8 cellular contexts compared by ENCODE assay signal in genomic region chr1:154607084-154607747, GRCh38. TPM values are rescaled to one million over a fixed set of nuclear protein-coding genes. Genes with fewer than 3 reads are reported as not detected.
DNase-seq lines count a peak whose midpoint lies in the region; ATAC-seq and TF ChIP-seq lines count a peak whose summit lies in the region.

No MANE protein-coding gene starts in this region.

- H3K4me3 Mint-ChIP-seq in dendritic cell treated with granulocyte-macrophage colony-stimulating factor and Interleukin-4, amounts not matched to agents 40 ng/mL and 50 ng/mL, for 4 days, result peak overlapping the region; percentile 95

- WGBS in tibial nerve, 2 donors, result 2 to 3% methylated on average over 15 of the region's 15 CpGs

- TF ChIP-seq CTCF in RWPE1 (conservative IDR thresholded peaks at IDR 0.05; ENCODE audit: low read depth) (no peak), tibial nerve (IDR thresholded peaks at IDR 0.05) (no peak)

- H3K9me3 Mint-ChIP-seq in dendritic cell treated with granulocyte-macrophage colony-stimulating factor and Interleukin-4, amounts not matched to agents 40 ng/mL and 50 ng/mL, for 4 days, result no peaks in the 10 kb centered on the region

- intact Hi-C loops in dendritic cell treated with granulocyte-macrophage colony-stimulating factor and Interleukin-4, amounts not matched to agents 40 ng/mL and 50 ng/mL, for 4 days (cut with micrococcal nuclease), result no loop called here

- no peak for TF ChIP-seq EP300 in tibial nerve (IDR thresholded peaks at IDR 0.05)

- H3K27ac ChIP-seq in RWPE1 (peak overlapping the region; percentile 92), tibial nerve (peak overlapping the region; percentile 90 to 99 (median 98))

- DNase-seq in ELF-1 (ENCODE audit: low read depth, low spot score) (peak; percentile 14), RWPE1 (ENCODE audit: low spot score) (no peak), medulla oblongata (ENCODE audit: extremely low spot score) (peak; percentile 65), tibial nerve (ENCODE audit: low spot score in 2 of 2) (peak in 1 of 2 donors; percentile 23), mesenteric fat pad (ENCODE audit: low spot score) (no peak)
- DNase-seq in stimulated activated CD4-positive, alpha-beta T cell treated with anti-CD3 and anti-CD28 coated beads, Interleukin-2, amount 100 ng/mL, for 24 hours, result no peak

- H3K27ac Mint-ChIP-seq in dendritic cell treated with granulocyte-macrophage colony-stimulating factor and Interleukin-4, amounts not matched to agents 40 ng/mL and 50 ng/mL, for 4 days, result peak overlapping the region; percentile 97

- H3K9me3 ChIP-seq in tibial nerve, result no peaks in the 10 kb centered on the region

- POLR2A ChIA-PET in RWPE1 (lab: Yijun Ruan, JAX; ENCODE audit: low non-redundant PET), result interaction anchor here (0.6 to 0.7 kb wide), 2 partner anchors 51 to 107 kb away, joined by 3 to 4 read pairs; no protein-coding TSS in a partner anchor

- CTCF ChIA-PET in RWPE1 (lab: Yijun Ruan, JAX), result interaction anchor here (0.6 kb wide), 1 partner anchor 465 kb away, joined by 4 read pairs; no protein-coding TSS in a partner anchor

- H3K4me3 ChIP-seq in tibial nerve, result peak overlapping the region; percentile 68 to 100 (median 78)

- no peak for TF ChIP-seq POLR2A in tibial nerve (IDR thresholded peaks at IDR 0.05)

- H3K36me3 ChIP-seq in tibial nerve, result peaks cover 0 to 1% (median 0%) of the 10 kb centered on the region in 3 donors

- H3K27me3 Mint-ChIP-seq in dendritic cell treated with granulocyte-macrophage colony-stimulating factor and Interleukin-4, amounts not matched to agents 40 ng/mL and 50 ng/mL, for 4 days, result no peaks in the 10 kb centered on the region

- H3K36me3 Mint-ChIP-seq in dendritic cell treated with granulocyte-macrophage colony-stimulating factor and Interleukin-4, amounts not matched to agents 40 ng/mL and 50 ng/mL, for 4 days (ENCODE audit: low read depth), result peaks cover 45% of the 10 kb centered on the region

- peak; percentile 3 for ATAC-seq in HG02759 (IDR thresholded peaks at IDR 0.05; ENCODE audit: unreplicated experiment)

- H3K4me1 Mint-ChIP-seq in dendritic cell treated with granulocyte-macrophage colony-stimulating factor and Interleukin-4, amounts not matched to agents 40 ng/mL and 50 ng/mL, for 4 days (ENCODE audit: low read depth), result peaks cover 77% of the 10 kb centered on the region

- peaks cover 0 to 71% (median 34%) of the 10 kb centered on the region in 4 donors for H3K4me1 ChIP-seq in tibial nerve

- no peaks in the 10 kb centered on the region for H3K27me3 ChIP-seq in tibial nerve

RNA-seq across cellular contexts. Expression of gene ADAR, which starts 0.8 kb away (rescaled TPM):
- total RNA-seq in tibial nerve, result 100 to 1,000 TPM; 105 to 120 (median 107) TPM
- total RNA-seq in mesenteric fat pad, result 137 TPM

RNA-seq across cellular contexts. Expression of gene CHRNB2, which starts 39.6 kb away (rescaled TPM):
- not detected for total RNA-seq in tibial nerve
- total RNA-seq in mesenteric fat pad, result not detected

RNA-seq across cellular contexts. Expression of gene UBE2Q1, which starts 48.8 kb away (rescaled TPM):
- total RNA-seq in tibial nerve (10 to 100 TPM; 14.9 to 69.8 (median 18.9) TPM), mesenteric fat pad (67.5 TPM)

Comparison
In these comparisons a context has a peak if more than half of its experiments do, and no peak if none do; other contexts are left out.
1. DNase-seq: peak in ELF-1 (single experiment) and medulla oblongata (single experiment); none in RWPE1 (single experiment), stimulated activated CD4-positive, alpha-beta T cell treated with anti-CD3 and anti-CD28 coated beads, Interleukin-2, amount 100 ng/mL, for 24 hours (0 of 2) and mesenteric fat pad (single experiment).